ENCODE assay signal across 1 cellular context in genomic region chr21:44836666-44837471, GRCh38.
TF ChIP-seq lines count a peak whose summit lies in the region.

No MANE protein-coding gene starts in this region.

TF ChIP-seq in K562, 482 proteins besides CTCF, POLR2A, EP300 and RAD21 (continued from another document and continues in another):
- TF ChIP-seq LEF1 (IDR thresholded peaks at IDR 0.05) (peak; percentile 76; the same call in 1 of the 2 replicates), FOXO4 (CRISPR knock-in tag; IDR thresholded peaks at IDR 0.05) (no peak), USF2 (CRISPR knock-in tag; IDR thresholded peaks at IDR 0.05) (peak; percentile 91), ZNF263 (CRISPR knock-in tag; IDR thresholded peaks at IDR 0.05; ENCODE audit: borderline replicate concordance) (no peak), ATF7 (IDR thresholded peaks at IDR 0.05) (peak; percentile 63), MECOM (CRISPR knock-in tag; IDR thresholded peaks at IDR 0.05) (no peak), THRA (IDR thresholded peaks at IDR 0.05) (peak; percentile 96), TEAD2 (tag; IDR thresholded peaks at IDR 0.05) (0 out of 2 replicates have a peak, but pooled peaks have one; percentile 52), FOXA3 (CRISPR knock-in tag; conservative IDR thresholded peaks at IDR 0.05 in 1 of 2, IDR thresholded peaks at IDR 0.05 in 1 of 2) (no peak), ZNF707 (CRISPR knock-in tag; conservative IDR thresholded peaks at IDR 0.05) (no peak), RBM17 (IDR thresholded peaks at IDR 0.05; ENCODE audit: borderline replicate concordance, low read depth, low read length) (no peak), CBFA2T2 (conservative IDR thresholded peaks at IDR 0.05) (peak; percentile 61), ZNF217 (CRISPR knock-in tag; IDR thresholded peaks at IDR 0.05) (no peak), HIVEP1 (CRISPR knock-in tag; IDR thresholded peaks at IDR 0.05) (no peak), TBP (optimal IDR thresholded peaks at IDR 0.05; ENCODE audit: low read depth, low read length) (no peak), ZNF668 (CRISPR knock-in tag; IDR thresholded peaks at IDR 0.05) (no peak), CXXC5 (CRISPR knock-in tag; IDR thresholded peaks at IDR 0.05) (peak; percentile 63), HDAC1 (IDR thresholded peaks at IDR 0.05) (peak in 1 of 2 experiments; percentile 59; a peak in 1 of 4 replicates), ZKSCAN3 (CRISPR knock-in tag; IDR thresholded peaks at IDR 0.05) (no peak), TOE1 (IDR thresholded peaks at IDR 0.05; ENCODE audit: borderline replicate concordance) (peak; percentile 54; the same call in 1 of the 2 replicates), TOE1 (CRISPR knock-in tag; IDR thresholded peaks at IDR 0.05; ENCODE audit: borderline replicate concordance, low read depth) (no peak), ESRRA (IDR thresholded peaks at IDR 0.05; ENCODE audit: borderline replicate concordance, low read depth) (peak; percentile 77; the same call in 1 of the 2 replicates), NELFE (IDR thresholded peaks at IDR 0.05; ENCODE audit: insufficient read depth, insufficient read length) (no peak), ZNF699 (CRISPR knock-in tag; IDR thresholded peaks at IDR 0.05; ENCODE audit: insufficient replicate concordance) (no peak), EGR1 (conservative IDR thresholded peaks at IDR 0.05) (peak; percentile 53; the same call in 1 of the 2 replicates), CBFA2T3 (IDR thresholded peaks at IDR 0.05) (peak; percentile 33; the same call in 1 of the 2 replicates), SETDB1 (IDR thresholded peaks at IDR 0.05; ENCODE audit: low read length) (peak; percentile 11), RAD51 (IDR thresholded peaks at IDR 0.05; ENCODE audit: borderline replicate concordance, low read depth) (peak; percentile 92), BRD9 (IDR thresholded peaks at IDR 0.05; ENCODE audit: low read depth, partially characterized antibody) (no peak), BMI1 (IDR thresholded peaks at IDR 0.05; ENCODE audit: low read length) (no peak), SAP30 (IDR thresholded peaks at IDR 0.05; ENCODE audit: borderline replicate concordance, insufficient read depth, low read depth, low read length, poor library complexity, severe bottlenecking) (no peak), ZNF507 (tag; conservative IDR thresholded peaks at IDR 0.05) (no peak), ILF3 (IDR thresholded peaks at IDR 0.05; ENCODE audit: borderline replicate concordance) (no peak), ZNF311 (CRISPR knock-in tag; IDR thresholded peaks at IDR 0.05) (no peak), NFXL1 (CRISPR knock-in tag; IDR thresholded peaks at IDR 0.05) (no peak), PCBP2 (IDR thresholded peaks at IDR 0.05; ENCODE audit: low read depth, low read length, poor library complexity, severe bottlenecking) (no peak), ZNF408 (CRISPR knock-in tag; IDR thresholded peaks at IDR 0.05; ENCODE audit: low read depth) (no peak), ZNF586 (CRISPR knock-in tag; conservative IDR thresholded peaks at IDR 0.05) (no peak), MYC (IDR thresholded peaks at IDR 0.05; ENCODE audit: low read depth, low read length) (peak; percentile 65), MYC (CRISPR knock-in tag; IDR thresholded peaks at IDR 0.05; ENCODE audit: borderline replicate concordance, low read depth) (no peak), CHD4 (IDR thresholded peaks at IDR 0.05; ENCODE audit: insufficient read depth, insufficient replicate concordance, low read depth, low read length, poor library complexity, severe bottlenecking) (no peak), JUND (IDR thresholded peaks at IDR 0.05; ENCODE audit: borderline replicate concordance, low read depth, low read length) (no peak), JUND (tag; IDR thresholded peaks at IDR 0.05; ENCODE audit: borderline replicate concordance, low read depth, low read length) (peak; percentile 38; the same call in 2 of the 3 replicates), NUFIP1 (IDR thresholded peaks at IDR 0.05; ENCODE audit: partially characterized antibody) (no peak)
- TF ChIP-seq, protein P1, sequence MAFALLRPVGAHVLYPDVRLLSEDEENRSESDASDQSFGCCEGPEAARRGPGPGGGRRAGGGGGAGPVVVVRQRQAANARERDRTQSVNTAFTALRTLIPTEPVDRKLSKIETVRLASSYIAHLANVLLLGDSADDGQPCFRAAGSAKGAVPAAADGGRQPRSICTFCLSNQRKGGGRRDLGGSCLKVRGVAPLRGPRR (CRISPR knock-in tag; IDR thresholded peaks at IDR 0.05): no peak
- TF ChIP-seq, protein P2, sequence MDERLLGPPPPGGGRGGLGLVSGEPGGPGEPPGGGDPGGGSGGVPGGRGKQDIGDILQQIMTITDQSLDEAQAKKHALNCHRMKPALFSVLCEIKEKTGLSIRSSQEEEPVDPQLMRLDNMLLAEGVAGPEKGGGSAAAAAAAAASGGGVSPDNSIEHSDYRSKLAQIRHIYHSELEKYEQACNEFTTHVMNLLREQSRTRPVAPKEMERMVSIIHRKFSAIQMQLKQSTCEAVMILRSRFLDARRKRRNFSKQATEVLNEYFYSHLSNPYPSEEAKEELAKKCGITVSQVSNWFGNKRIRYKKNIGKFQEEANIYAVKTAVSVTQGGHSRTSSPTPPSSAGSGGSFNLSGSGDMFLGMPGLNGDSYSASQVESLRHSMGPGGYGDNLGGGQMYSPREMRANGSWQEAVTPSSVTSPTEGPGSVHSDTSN (CRISPR knock-in tag; IDR thresholded peaks at IDR 0.05; ENCODE audit: low read depth): no peak
- TF ChIP-seq, protein P2 (tag; conservative IDR thresholded peaks at IDR 0.05; ENCODE audit: low read depth): no peak; the same call in 1 of the 2 replicates
- TF ChIP-seq, protein P3, sequence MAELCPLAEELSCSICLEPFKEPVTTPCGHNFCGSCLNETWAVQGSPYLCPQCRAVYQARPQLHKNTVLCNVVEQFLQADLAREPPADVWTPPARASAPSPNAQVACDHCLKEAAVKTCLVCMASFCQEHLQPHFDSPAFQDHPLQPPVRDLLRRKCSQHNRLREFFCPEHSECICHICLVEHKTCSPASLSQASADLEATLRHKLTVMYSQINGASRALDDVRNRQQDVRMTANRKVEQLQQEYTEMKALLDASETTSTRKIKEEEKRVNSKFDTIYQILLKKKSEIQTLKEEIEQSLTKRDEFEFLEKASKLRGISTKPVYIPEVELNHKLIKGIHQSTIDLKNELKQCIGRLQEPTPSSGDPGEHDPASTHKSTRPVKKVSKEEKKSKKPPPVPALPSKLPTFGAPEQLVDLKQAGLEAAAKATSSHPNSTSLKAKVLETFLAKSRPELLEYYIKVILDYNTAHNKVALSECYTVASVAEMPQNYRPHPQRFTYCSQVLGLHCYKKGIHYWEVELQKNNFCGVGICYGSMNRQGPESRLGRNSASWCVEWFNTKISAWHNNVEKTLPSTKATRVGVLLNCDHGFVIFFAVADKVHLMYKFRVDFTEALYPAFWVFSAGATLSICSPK (IDR thresholded peaks at IDR 0.05; ENCODE audit: borderline replicate concordance): no peak
- TF ChIP-seq, protein P4, sequence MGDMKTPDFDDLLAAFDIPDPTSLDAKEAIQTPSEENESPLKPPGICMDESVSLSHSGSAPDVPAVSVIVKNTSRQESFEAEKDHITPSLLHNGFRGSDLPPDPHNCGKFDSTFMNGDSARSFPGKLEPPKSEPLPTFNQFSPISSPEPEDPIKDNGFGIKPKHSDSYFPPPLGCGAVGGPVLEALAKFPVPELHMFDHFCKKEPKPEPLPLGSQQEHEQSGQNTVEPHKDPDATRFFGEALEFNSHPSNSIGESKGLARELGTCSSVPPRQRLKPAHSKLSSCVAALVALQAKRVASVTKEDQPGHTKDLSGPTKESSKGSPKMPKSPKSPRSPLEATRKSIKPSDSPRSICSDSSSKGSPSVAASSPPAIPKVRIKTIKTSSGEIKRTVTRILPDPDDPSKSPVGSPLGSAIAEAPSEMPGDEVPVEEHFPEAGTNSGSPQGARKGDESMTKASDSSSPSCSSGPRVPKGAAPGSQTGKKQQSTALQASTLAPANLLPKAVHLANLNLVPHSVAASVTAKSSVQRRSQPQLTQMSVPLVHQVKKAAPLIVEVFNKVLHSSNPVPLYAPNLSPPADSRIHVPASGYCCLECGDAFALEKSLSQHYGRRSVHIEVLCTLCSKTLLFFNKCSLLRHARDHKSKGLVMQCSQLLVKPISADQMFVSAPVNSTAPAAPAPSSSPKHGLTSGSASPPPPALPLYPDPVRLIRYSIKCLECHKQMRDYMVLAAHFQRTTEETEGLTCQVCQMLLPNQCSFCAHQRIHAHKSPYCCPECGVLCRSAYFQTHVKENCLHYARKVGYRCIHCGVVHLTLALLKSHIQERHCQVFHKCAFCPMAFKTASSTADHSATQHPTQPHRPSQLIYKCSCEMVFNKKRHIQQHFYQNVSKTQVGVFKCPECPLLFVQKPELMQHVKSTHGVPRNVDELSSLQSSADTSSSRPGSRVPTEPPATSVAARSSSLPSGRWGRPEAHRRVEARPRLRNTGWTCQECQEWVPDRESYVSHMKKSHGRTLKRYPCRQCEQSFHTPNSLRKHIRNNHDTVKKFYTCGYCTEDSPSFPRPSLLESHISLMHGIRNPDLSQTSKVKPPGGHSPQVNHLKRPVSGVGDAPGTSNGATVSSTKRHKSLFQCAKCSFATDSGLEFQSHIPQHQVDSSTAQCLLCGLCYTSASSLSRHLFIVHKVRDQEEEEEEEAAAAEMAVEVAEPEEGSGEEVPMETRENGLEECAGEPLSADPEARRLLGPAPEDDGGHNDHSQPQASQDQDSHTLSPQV (IDR thresholded peaks at IDR 0.05): no peak
- TF ChIP-seq, protein P5, sequence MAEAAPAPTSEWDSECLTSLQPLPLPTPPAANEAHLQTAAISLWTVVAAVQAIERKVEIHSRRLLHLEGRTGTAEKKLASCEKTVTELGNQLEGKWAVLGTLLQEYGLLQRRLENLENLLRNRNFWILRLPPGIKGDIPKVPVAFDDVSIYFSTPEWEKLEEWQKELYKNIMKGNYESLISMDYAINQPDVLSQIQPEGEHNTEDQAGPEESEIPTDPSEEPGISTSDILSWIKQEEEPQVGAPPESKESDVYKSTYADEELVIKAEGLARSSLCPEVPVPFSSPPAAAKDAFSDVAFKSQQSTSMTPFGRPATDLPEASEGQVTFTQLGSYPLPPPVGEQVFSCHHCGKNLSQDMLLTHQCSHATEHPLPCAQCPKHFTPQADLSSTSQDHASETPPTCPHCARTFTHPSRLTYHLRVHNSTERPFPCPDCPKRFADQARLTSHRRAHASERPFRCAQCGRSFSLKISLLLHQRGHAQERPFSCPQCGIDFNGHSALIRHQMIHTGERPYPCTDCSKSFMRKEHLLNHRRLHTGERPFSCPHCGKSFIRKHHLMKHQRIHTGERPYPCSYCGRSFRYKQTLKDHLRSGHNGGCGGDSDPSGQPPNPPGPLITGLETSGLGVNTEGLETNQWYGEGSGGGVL (CRISPR knock-in tag; IDR thresholded peaks at IDR 0.05): no peak
- TF ChIP-seq, protein P6, sequence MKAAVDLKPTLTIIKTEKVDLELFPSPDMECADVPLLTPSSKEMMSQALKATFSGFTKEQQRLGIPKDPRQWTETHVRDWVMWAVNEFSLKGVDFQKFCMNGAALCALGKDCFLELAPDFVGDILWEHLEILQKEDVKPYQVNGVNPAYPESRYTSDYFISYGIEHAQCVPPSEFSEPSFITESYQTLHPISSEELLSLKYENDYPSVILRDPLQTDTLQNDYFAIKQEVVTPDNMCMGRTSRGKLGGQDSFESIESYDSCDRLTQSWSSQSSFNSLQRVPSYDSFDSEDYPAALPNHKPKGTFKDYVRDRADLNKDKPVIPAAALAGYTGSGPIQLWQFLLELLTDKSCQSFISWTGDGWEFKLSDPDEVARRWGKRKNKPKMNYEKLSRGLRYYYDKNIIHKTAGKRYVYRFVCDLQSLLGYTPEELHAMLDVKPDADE (conservative IDR thresholded peaks at IDR 0.05; ENCODE audit: control insufficient read depth, low read depth, low read length): 0 out of 2 replicates have a peak, but pooled peaks have one; percentile 26
